8 cellular contexts compared by ENCODE assay signal in the genomic region with DNA sequence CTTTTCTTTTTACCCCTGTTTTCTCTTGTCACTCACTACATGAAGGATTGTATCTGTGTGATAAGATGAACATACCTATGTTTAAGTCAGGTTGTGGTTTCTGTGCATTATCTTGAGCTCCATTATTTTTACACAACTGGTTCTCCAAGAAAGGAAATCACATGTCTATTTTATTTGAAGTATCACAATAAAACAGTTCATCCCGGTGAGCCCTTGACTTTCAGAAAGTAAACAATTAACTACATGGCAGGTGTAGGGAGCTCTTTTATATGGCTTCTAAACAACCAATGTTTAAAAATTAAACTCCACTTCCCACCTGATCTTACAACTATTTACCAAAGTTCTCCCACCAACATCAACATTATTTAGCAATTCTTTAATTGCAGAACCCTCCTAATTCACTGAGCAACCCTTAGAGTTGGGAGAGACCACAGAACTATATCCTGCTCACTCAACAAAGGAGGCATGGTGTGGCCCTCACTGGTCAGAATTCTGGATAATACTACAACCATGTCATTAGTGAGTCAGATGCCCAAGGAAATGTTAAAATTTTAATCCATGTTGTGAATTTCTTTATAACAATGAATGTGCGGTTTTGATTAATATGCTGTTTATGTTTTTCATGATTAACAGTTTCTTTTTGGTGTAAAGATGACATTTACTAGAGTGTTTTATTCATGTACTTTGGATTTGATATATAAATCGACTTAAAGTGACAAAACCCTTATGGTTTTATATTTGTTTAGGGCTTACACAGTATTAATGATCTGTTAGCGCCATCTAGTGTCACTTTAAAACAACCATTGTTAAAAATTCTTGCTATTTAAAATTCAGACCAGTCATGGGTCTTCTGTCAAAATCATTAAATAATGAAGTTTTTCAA. TPM values are rescaled to one million over a fixed set of nuclear protein-coding genes. Genes with fewer than 3 reads are reported as not detected.
DNase-seq lines count a peak whose midpoint lies in the region; ATAC-seq and TF ChIP-seq lines count a peak whose summit lies in the region.

No MANE protein-coding gene starts in this region.

- H3K4me1 Mint-ChIP-seq in natural killer cell = no peaks in the 10 kb centered on the region
- H3K4me1 Mint-ChIP-seq in natural killer cell treated with Interleukin-12 subunit alpha and Interleukin-12 subunit beta and Interleukin-15 and Interleukin-18, amount 100 ng/mL, for 72 hours (ENCODE audit: low read depth in 2 of 2) = no peaks in the 10 kb centered on the region

- H3K27ac Mint-ChIP-seq in natural killer cell = no peak overlapping the region
- no peak overlapping the region for H3K27ac Mint-ChIP-seq in natural killer cell treated with Interleukin-12 subunit alpha and Interleukin-12 subunit beta and Interleukin-15 and Interleukin-18, amount 100 ng/mL, for 72 hours

- H3K27me3 Mint-ChIP-seq in natural killer cell (ENCODE audit: low read depth in 2 of 2) = peaks cover 5 to 12% of the 10 kb centered on the region in 2 donors
- peaks cover 3 to 14% of the 10 kb centered on the region in 2 donors for H3K27me3 Mint-ChIP-seq in natural killer cell treated with Interleukin-12 subunit alpha and Interleukin-12 subunit beta and Interleukin-15 and Interleukin-18, amount 100 ng/mL, for 72 hours

- H3K36me3 Mint-ChIP-seq in natural killer cell = no peaks in the 10 kb centered on the region
- no peaks in the 10 kb centered on the region for H3K36me3 Mint-ChIP-seq in natural killer cell treated with Interleukin-12 subunit alpha and Interleukin-12 subunit beta and Interleukin-15 and Interleukin-18, amount 100 ng/mL, for 72 hours

- peak; percentile 73 for TF ChIP-seq CTCF in natural killer cell (IDR thresholded peaks at IDR 0.05)

- DNase-seq in natural killer cell = no peak
- no peak for DNase-seq in natural killer cell treated with Interleukin-12 subunit alpha and Interleukin-12 subunit beta and Interleukin-15 and Interleukin-18, amount 100 ng/mL, for 72 hours (ENCODE audit: low spot score)
- DNase-seq in NCI-H2196 treated with DMSO at 0.1 percent for 48 hours (lab: John Stamatoyannopoulos, UW; ENCODE audit: unreplicated experiment) = peak; percentile 48
- peak; percentile 64 for DNase-seq in astrocyte of the hippocampus (ENCODE audit: low read depth, low spot score)
- DNase-seq in left colon = no peak
- no peak for DNase-seq in UCSD-AML1 (lab: John Stamatoyannopoulos, UW; ENCODE audit: unreplicated experiment)
- no peak for DNase-seq in T-helper 9 cell

- no peaks in the 10 kb centered on the region for H3K9me3 Mint-ChIP-seq in natural killer cell
- no peaks in the 10 kb centered on the region for H3K9me3 Mint-ChIP-seq in natural killer cell treated with Interleukin-12 subunit alpha and Interleukin-12 subunit beta and Interleukin-15 and Interleukin-18, amount 100 ng/mL, for 72 hours

- no peak overlapping the region for H3K4me3 Mint-ChIP-seq in natural killer cell
- no peak overlapping the region for H3K4me3 Mint-ChIP-seq in natural killer cell treated with Interleukin-12 subunit alpha and Interleukin-12 subunit beta and Interleukin-15 and Interleukin-18, amount 100 ng/mL, for 72 hours

- intact Hi-C loops in natural killer cell (cut with micrococcal nuclease) (loop anchor here (1.0 kb wide), 2 partner anchors 337 to 379 kb away; no protein-coding TSS in a partner anchor), left colon (cut with DNase I, micrococcal nuclease) (no loop called here)

- ATAC-seq in natural killer cell = peak in 1 of 3 donors; percentile 40
- no peak for ATAC-seq in natural killer cell treated with Interleukin-12 subunit alpha and Interleukin-12 subunit beta and Interleukin-15 and Interleukin-18, amount 100 ng/mL, for 72 hours
- ATAC-seq in left colon = peak; percentile 90
- ATAC-seq in GM21367 (IDR thresholded peaks at IDR 0.05; ENCODE audit: unreplicated experiment) = no peak

RNA-seq across cellular contexts. Expression of gene SCGN, which starts 50.0 kb away (rescaled TPM):
- not detected for total RNA-seq in natural killer cell
- not detected for total RNA-seq in natural killer cell treated with Interleukin-12 subunit alpha and Interleukin-12 subunit beta and Interleukin-15 and Interleukin-18, amount 100 ng/mL, for 72 hours
- 10 to 100 TPM in 1 of 2 donors, 1 to 10 TPM in 1; 7.8 to 11.4 TPM for total RNA-seq in left colon

Comparison
In these comparisons a context has a peak if more than half of its experiments do, and no peak if none do; other contexts are left out.
1. DNase-seq: peak in NCI-H2196 treated with DMSO at 0.1 percent for 48 hours (single experiment) and astrocyte of the hippocampus (single experiment); none in natural killer cell (single experiment), natural killer cell treated with Interleukin-12 subunit alpha and Interleukin-12 subunit beta and Interleukin-15 and Interleukin-18, amount 100 ng/mL, for 72 hours (single experiment), left colon (0 of 2), UCSD-AML1 (single experiment) and T-helper 9 cell (single experiment).
2. RNA of gene SCGN, which starts 50.0 kb away (total RNA-seq): 7.8 to 11.4 TPM in left colon; not detected in natural killer cell and not detected in natural killer cell treated with Interleukin-12 subunit alpha and Interleukin-12 subunit beta and Interleukin-15 and Interleukin-18, amount 100 ng/mL, for 72 hours; every median in the first group is over 4 times any median in the second.